Comparison of ENCODE assay signal across 8 cellular contexts in genomic region chr6:30212865-30213653, GRCh38. TPM values are rescaled to one million over a fixed set of nuclear protein-coding genes. Genes with fewer than 3 reads are reported as not detected.
DNase-seq lines count a peak whose midpoint lies in the region; ATAC-seq and TF ChIP-seq lines count a peak whose summit lies in the region.

TSS of gene TRIM26 (minus strand) at chr6:30213406. CDS start at chr6:30199103, 14,303 bp downstream.

- 0% methylated on average over 45 to 52 of the region's 59 CpGs for WGBS in tibial nerve, 2 donors

- H3K4me3 ChIP-seq in GM12875 (ENCODE audit: low read depth, low read length) (peak within 1 kb of the TSS; percentile 80), adipocyte (ENCODE audit: low read length) (peak within 1 kb of the TSS; percentile 92), cardiac muscle cell (peak within 1 kb of the TSS; percentile 67), parathyroid adenoma (ENCODE audit: low read depth, low read length) (peak within 1 kb of the TSS; percentile 97), tibial nerve (peak within 1 kb of the TSS; percentile 78 to 95 (median 92))

- H3K79me2 ChIP-seq in parathyroid adenoma: peaks cover 28% of the 10 kb centered on the region

- H3K36me3 ChIP-seq in adipocyte (ENCODE audit: control insufficient read depth, insufficient read depth, low read length, severe bottlenecking): no peaks in the 10 kb centered on the region
- H3K36me3 ChIP-seq in cardiac muscle cell: no peaks in the 10 kb centered on the region
- H3K36me3 ChIP-seq in parathyroid adenoma (ENCODE audit: control insufficient read depth, insufficient read depth, low read length): no peaks in the 10 kb centered on the region
- no peaks in the 10 kb centered on the region for H3K36me3 ChIP-seq in tibial nerve

- peak within 1 kb of the TSS; percentile 86 for H3K27ac ChIP-seq in cardiac muscle cell
- H3K27ac ChIP-seq in parathyroid adenoma: peak within 1 kb of the TSS; percentile 91
- peak within 1 kb of the TSS; percentile 90 to 99 (median 96) for H3K27ac ChIP-seq in tibial nerve

- peak within 1 kb of the TSS; percentile 96 for H2AFZ ChIP-seq in parathyroid adenoma

- peak; percentile 91 for ATAC-seq in HG02798 (IDR thresholded peaks at IDR 0.05; ENCODE audit: poor library complexity, unreplicated experiment)

- no peaks in the 10 kb centered on the region for H3K27me3 ChIP-seq in adipocyte (replicated peaks; ENCODE audit: control insufficient read depth, insufficient read depth, low read length)
- H3K27me3 ChIP-seq in cardiac muscle cell: no peaks in the 10 kb centered on the region
- H3K27me3 ChIP-seq in parathyroid adenoma (ENCODE audit: control insufficient read depth, insufficient read depth, low read length): no peaks in the 10 kb centered on the region
- no peaks in the 10 kb centered on the region for H3K27me3 ChIP-seq in tibial nerve

- DNase-seq in NCI-H1436 (lab: John Stamatoyannopoulos, UW): peak; percentile 95
- DNase-seq in T follicular helper cell (ENCODE audit: low read depth): peak; percentile 95
- peak; percentile 99 for DNase-seq in adipocyte (ENCODE audit: low read depth)
- DNase-seq in cardiac muscle cell (ENCODE audit: low read depth in 1 of 2, low spot score in 1 of 2): peak; percentile 97 to 98
- DNase-seq in tibial nerve (ENCODE audit: low spot score in 2 of 2): peak; percentile 95 to 97

- H3K4me1 ChIP-seq in adipocyte (ENCODE audit: control insufficient read depth, insufficient read depth, low read length) (peaks cover 24% of the 10 kb centered on the region), cardiac muscle cell (ENCODE audit: low read depth) (peaks cover 1% of the 10 kb centered on the region), parathyroid adenoma (peaks cover 6% of the 10 kb centered on the region), tibial nerve (peaks cover 6 to 56% (median 21%) of the 10 kb centered on the region in 4 donors)

- TF ChIP-seq CTCF in GM12875 (IDR thresholded peaks at IDR 0.05; ENCODE audit: borderline replicate concordance, insufficient read depth, low read depth, low read length) (no peak), cardiac muscle cell (IDR thresholded peaks at IDR 0.05; ENCODE audit: low read depth, low read length) (no peak), parathyroid adenoma (IDR thresholded peaks at IDR 0.05) (no peak), tibial nerve (IDR thresholded peaks at IDR 0.05) (peak in 2 of 5 experiments; percentile 10 to 40)

- H3K9ac ChIP-seq in adipocyte (ENCODE audit: low read length): peak within 1 kb of the TSS; percentile 92
- peak within 1 kb of the TSS; percentile 62 for H3K9ac ChIP-seq in parathyroid adenoma

- TF ChIP-seq POLR2A in tibial nerve (IDR thresholded peaks at IDR 0.05): peak; percentile 89 to 99

- peak within 1 kb of the TSS; percentile 94 for H3K4me2 ChIP-seq in parathyroid adenoma (ENCODE audit: low read length)

- TF ChIP-seq EP300 in tibial nerve (IDR thresholded peaks at IDR 0.05): peak; percentile 82 to 99

- H3K9me3 ChIP-seq in adipocyte (ENCODE audit: control insufficient read depth, low read length) (no peaks in the 10 kb centered on the region), cardiac muscle cell (ENCODE audit: low read depth) (no peaks in the 10 kb centered on the region), parathyroid adenoma (ENCODE audit: control insufficient read depth, low read length) (no peaks in the 10 kb centered on the region), tibial nerve (no peaks in the 10 kb centered on the region)

RNA-seq across cellular contexts. Expression of gene TRIM26, which starts in this region (rescaled TPM):
- total RNA-seq in cardiac muscle cell (17.2 and 24.4 TPM in 2 replicates), tibial nerve (10 to 100 TPM; 26.9 to 46.8 (median 37.6) TPM)
- polyA plus RNA-seq in cardiac muscle cell: 18.0 and 18.8 TPM in 2 replicates

Comparison
In these comparisons a context has a peak if more than half of its experiments do, and no peak if none do; other contexts are left out.
1. Peak in every context shown above with its lines: DNase-seq, ATAC-seq, H3K4me3 ChIP-seq and H3K27ac ChIP-seq.